19 cellular contexts compared by ENCODE assay signal in genomic region chr2:195850764-195851163, GRCh38.
"Had no signal": no experiment of that assay in that cellular context is flagged by ENCODE, and none has a peak within 500 bp of the region (broad histone marks: within the 10 kb centered on the region; RNA-seq: fewer than 3 reads in every experiment).

No MANE protein-coding gene starts in this region.

- H3K4me3 Mint-ChIP-seq: immature natural killer cell, mesothelial cell of epicardium had no signal

- H3K27ac Mint-ChIP-seq: immature natural killer cell, mesothelial cell of epicardium had no signal

- DNase-seq: dermis blood vessel endothelial cell; dorsolateral prefrontal cortex; effector CD4-positive, alpha-beta T cell; effector memory CD4-positive, alpha-beta T cell; foreskin keratinocyte; heart left ventricle; hypothalamus; immature natural killer cell; islet precursor cell; kidney; kidney glomerular epithelial cell; left colon; left ventricle myocardium superior; lower lobe of right lung; mesenchymal stem cell; mucosa of descending colon had no signal

- H3K36me3 Mint-ChIP-seq: immature natural killer cell, mesothelial cell of epicardium had no signal

- ATAC-seq: foreskin keratinocyte, gastroesophageal sphincter, heart left ventricle, left colon, left lobe of liver, left ventricle myocardium superior, mucosa of descending colon had no signal

- H3K4me1 Mint-ChIP-seq: immature natural killer cell had no signal

- H3K9me3 Mint-ChIP-seq: immature natural killer cell had no signal
